ENCODE assay signal across 14 cellular contexts in the genomic region with DNA sequence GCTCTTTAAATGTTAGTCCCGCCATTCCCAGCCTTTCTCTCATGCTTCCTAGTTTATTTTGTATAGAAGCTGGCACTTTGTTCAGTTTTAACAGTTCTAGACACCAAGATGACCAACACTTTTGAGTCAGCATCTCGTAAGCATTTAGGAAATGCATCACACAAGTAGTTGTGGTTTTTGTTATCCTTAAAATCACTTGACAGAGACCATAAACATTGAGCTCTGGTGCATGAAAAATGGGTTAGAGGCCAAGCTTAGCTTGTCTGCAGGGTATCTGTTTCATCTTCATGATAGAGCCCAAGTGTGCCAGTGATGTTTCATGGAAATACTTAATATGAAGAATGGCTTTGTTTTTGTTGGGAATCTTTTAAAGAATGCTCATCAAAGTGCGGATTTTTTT.
DNase-seq lines count a peak whose midpoint lies in the region; TF ChIP-seq lines count a peak whose summit lies in the region.
"Had no signal": no experiment of that assay in that cellular context is flagged by ENCODE, and none has a peak within 500 bp of the region (broad histone marks: within the 10 kb centered on the region; RNA-seq: fewer than 3 reads in every experiment).

No MANE protein-coding gene starts in this region.

- in situ Hi-C loops in transverse colon (cut with MboI; ENCODE audit: low pct_ligation_motif_present in 1 of 4, low pct_unique_long_range_greater_than_20kb in 1 of 4, low sequenced_read_pairs in 3 of 4): no loop called here

- no peak overlapping the region for H3K9ac ChIP-seq in adipocyte (ENCODE audit: low read length)

- WGBS in transverse colon (ENCODE audit: low coverage in 1 of 2), 2 donors: 61 to 67% methylated on average over 3 of the region's 3 CpGs

- H3K9me3 ChIP-seq in adipocyte (ENCODE audit: control insufficient read depth, low read length) (no peaks in the 10 kb centered on the region), transverse colon (no peaks in the 10 kb centered on the region)
- H3K9me3 ChIP-seq: colonic mucosa, mucosa of descending colon, spleen had no signal

- H3K4me3 ChIP-seq in adipocyte (ENCODE audit: low read length) (no peak overlapping the region), transverse colon (no peak overlapping the region)
- H3K4me3 ChIP-seq: colonic mucosa, mucosa of descending colon, spleen had no signal

- peak; percentile 85 for TF ChIP-seq EP300 in transverse colon (IDR thresholded peaks at IDR 0.05; ENCODE audit: low read depth)

- intact Hi-C loops in transverse colon (cut with DNase I; ENCODE audit: low total_unique reads): no loop called here

- peak overlapping the region; percentile 56 to 67 (median 62) for H3K27ac ChIP-seq in transverse colon
- H3K27ac ChIP-seq: colonic mucosa had no signal

- DNase-seq in HCEC 1CT: peak; percentile 89
- peak; percentile 76 for DNase-seq in adipocyte (ENCODE audit: low read depth)
- peak; percentile 52 for DNase-seq in hepatic stellate cell (ENCODE audit: low spot score)
- DNase-seq in transverse colon: no peak
- DNase-seq in 8988T: no peak
- no peak for DNase-seq in GM10266 (ENCODE audit: extremely low spot score)
- no peak for DNase-seq in SW480 (ENCODE audit: low spot score)
- DNase-seq: activated CD4-positive, CD25-positive, alpha-beta regulatory T cell treated with anti-CD3 and anti-CD28 coated beads, Interleukin-2, amount 50 U/mL, for 72 hours; colonic mucosa; mucosa of descending colon; MV-4-11; NCI-H510A; SIG-M5; spleen had no signal

- H3K36me3 ChIP-seq in adipocyte (ENCODE audit: control insufficient read depth, insufficient read depth, low read length, severe bottlenecking) (no peaks in the 10 kb centered on the region), transverse colon (no peaks in the 10 kb centered on the region)
- H3K36me3 ChIP-seq: colonic mucosa, spleen had no signal

- H3K27me3 ChIP-seq in adipocyte (replicated peaks; ENCODE audit: control insufficient read depth, insufficient read depth, low read length): no peaks in the 10 kb centered on the region
- H3K27me3 ChIP-seq in transverse colon: no peaks in the 10 kb centered on the region
- H3K27me3 ChIP-seq: colonic mucosa, spleen had no signal

- H3K4me1 ChIP-seq in adipocyte (ENCODE audit: control insufficient read depth, insufficient read depth, low read length) (peaks cover 18% of the 10 kb centered on the region), transverse colon (peaks cover 0 to 13% (median 0%) of the 10 kb centered on the region in 4 donors)
- H3K4me1 ChIP-seq: colonic mucosa had no signal

- TF ChIP-seq CTCF in transverse colon (IDR thresholded peaks at IDR 0.05) (no peak), GM10266 (IDR thresholded peaks at IDR 0.05; ENCODE audit: control insufficient read depth, insufficient read depth, low read depth, missing control alignments) (no peak)

- no peak for TF ChIP-seq POLR2A in transverse colon (IDR thresholded peaks at IDR 0.05)

Comparison
In these comparisons a context has a peak if more than half of its experiments do, and no peak if none do; other contexts are left out.
1. DNase-seq: peak in HCEC 1CT (single experiment), adipocyte (single experiment) and hepatic stellate cell (single experiment); none in transverse colon (single experiment), 8988T (single experiment), GM10266 (single experiment) and SW480 (single experiment).